In the genomic region with DNA sequence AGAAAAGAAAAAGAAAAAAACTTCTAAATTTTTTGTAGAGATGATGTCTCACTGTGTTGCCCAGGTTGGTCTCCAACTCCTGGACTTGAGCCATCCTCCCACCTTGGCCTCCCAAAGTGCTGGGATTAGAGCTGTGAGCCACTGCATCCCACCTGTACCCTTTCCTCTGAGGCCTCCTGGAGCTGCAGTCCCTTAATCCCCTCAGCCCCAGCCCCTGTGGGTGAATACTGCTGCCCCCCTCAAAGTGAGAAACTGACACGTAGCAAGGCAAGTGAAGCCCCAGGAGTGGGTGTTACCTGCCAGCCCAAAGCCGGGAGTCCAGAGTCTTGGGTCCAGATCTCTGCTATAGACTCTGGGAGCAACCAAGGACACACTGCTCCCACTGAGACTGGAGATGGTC, we compare ENCODE assay signal across 13 cellular contexts. TPM values are rescaled to one million over a fixed set of nuclear protein-coding genes. Genes with fewer than 3 reads are reported as not detected.
A peak's percentile ranks its signal among the peaks of the same experiment; 100 is the strongest.
DNase-seq lines count a peak whose midpoint lies in the region; ATAC-seq, FAIRE-seq and TF ChIP-seq lines count a peak whose summit lies in the region.
"Not testable (repeated sequence)": the region's sequence is repeated elsewhere in the genome, so short reads cannot be mapped to it uniquely, and the experiment has no call there.
"Had no signal": no experiment of that assay in that cellular context is flagged by ENCODE, and none has a peak within 500 bp of the region (broad histone marks: within the 10 kb centered on the region; RNA-seq: fewer than 3 reads in every experiment).

No MANE protein-coding gene starts in this region.

- not testable (repeated sequence) for H3K4me1 ChIP-seq in A549; mucosa of descending colon (ENCODE audit: low read depth)

- FAIRE-seq in A549 (lab: Jason Lieb, UNC), result not testable (repeated sequence)

- peak; percentile 3 to 10; a peak in 4 of 6 replicates for ATAC-seq in A549
- ATAC-seq in Right ventricle myocardium superior (ENCODE audit: poor library complexity), result peak; percentile 3
- peak; percentile 5 for ATAC-seq in left lobe of liver
- peak; percentile 23 for ATAC-seq in mucosa of descending colon
- ATAC-seq in stimulated activated effector memory CD8-positive, alpha-beta T cell treated with anti-CD3 and anti-CD28 coated beads, Interleukin-12 subunit alpha, Interleukin-12 subunit beta, amount 100 ng/mL, for 72 hours, result peak; percentile 15

- not testable (repeated sequence) for H3K4me1 Mint-ChIP-seq in stimulated activated effector memory CD8-positive, alpha-beta T cell treated with anti-CD3 and anti-CD28 coated beads, Interleukin-12 subunit alpha, Interleukin-12 subunit beta, amount 100 ng/mL, for 72 hours

- not testable (repeated sequence) for H3K9me3 Mint-ChIP-seq in stimulated activated effector memory CD8-positive, alpha-beta T cell treated with anti-CD3 and anti-CD28 coated beads, Interleukin-12 subunit alpha, Interleukin-12 subunit beta, amount 100 ng/mL, for 72 hours

- not testable (repeated sequence) for H3K36me3 ChIP-seq in mucosa of descending colon (ENCODE audit: low read depth)

- DNase-seq in A549 (ENCODE audit: low read depth in 1 of 2, low spot score in 1 of 2); mucosa of descending colon: not testable (repeated sequence)
- peak; percentile 32 for DNase-seq in activated CD4-positive, CD25-positive, alpha-beta regulatory T cell treated with anti-CD3 and anti-CD28 coated beads, Interleukin-2, amount 50 U/mL, for 72 hours
- DNase-seq in activated T-cell treated with anti-CD3 and anti-CD28 coated beads, Interleukin-2, amount 50 U/mL, for 48 hours, result peak; percentile 12 to 19
- DNase-seq in Right ventricle myocardium superior, result peak; percentile 17
- DNase-seq in left lobe of liver (ENCODE audit: low spot score), result peak; percentile 40
- DNase-seq in stimulated activated effector memory CD8-positive, alpha-beta T cell treated with anti-CD3 and anti-CD28 coated beads, Interleukin-12 subunit alpha, Interleukin-12 subunit beta, amount 100 ng/mL, for 72 hours (ENCODE audit: low spot score in 2 of 2), result peak in 1 of 2 donors; percentile 63
- peak; percentile 29 for DNase-seq in ureter (ENCODE audit: low spot score)

- not testable (repeated sequence) for H3K4me3 Mint-ChIP-seq in stimulated activated effector memory CD8-positive, alpha-beta T cell treated with anti-CD3 and anti-CD28 coated beads, Interleukin-12 subunit alpha, Interleukin-12 subunit beta, amount 100 ng/mL, for 72 hours

- H3K4me3 ChIP-seq in A549, mucosa of descending colon: not testable (repeated sequence)

- H3K27ac Mint-ChIP-seq in stimulated activated effector memory CD8-positive, alpha-beta T cell treated with anti-CD3 and anti-CD28 coated beads, Interleukin-12 subunit alpha, Interleukin-12 subunit beta, amount 100 ng/mL, for 72 hours, result not testable (repeated sequence)

- H3K36me3 Mint-ChIP-seq in stimulated activated effector memory CD8-positive, alpha-beta T cell treated with anti-CD3 and anti-CD28 coated beads, Interleukin-12 subunit alpha, Interleukin-12 subunit beta, amount 100 ng/mL, for 72 hours, result not testable (repeated sequence)

- not testable (repeated sequence) for H3K27ac ChIP-seq in A549

- POLR2A ChIA-PET in A549 (lab: Yijun Ruan, JAX), result not testable (repeated sequence)

- H3K9me3 ChIP-seq in A549, mucosa of descending colon: not testable (repeated sequence)

- CTCF ChIA-PET in A549 (lab: Yijun Ruan, JAX), result not testable (repeated sequence)

- 80% methylated on average over 1 of the region's 2 CpGs for WGBS in A549 (ENCODE audit: missing lambda C conversion rate)

- not testable (repeated sequence) for TF ChIP-seq CTCF in A549 (IDR thresholded peaks at IDR 0.05); mucosa of descending colon (IDR thresholded peaks at IDR 0.05)

- TF ChIP-seq EP300 in A549 (IDR thresholded peaks at IDR 0.05), result not testable (repeated sequence)

- not testable (repeated sequence) for TF ChIP-seq POLR2A in A549 (IDR thresholded peaks at IDR 0.05; ENCODE audit: low read length)

- TF ChIP-seq RAD21 in A549 (conservative IDR thresholded peaks at IDR 0.05 in 1 of 2, IDR thresholded peaks at IDR 0.05 in 1 of 2), result not testable (repeated sequence)

- H3K4me2 ChIP-seq in A549, result not testable (repeated sequence)

- intact Hi-C loops in Right ventricle myocardium superior (cut with DNase I); mucosa of descending colon (cut with DNase I, micrococcal nuclease): not testable (repeated sequence)

RNA-seq across cellular contexts. Expression of a gene that starts 7.2 kb away (rescaled TPM):
- polyA plus RNA-seq in A549 (2011; rRNA removed), result 0.83 and 0.93 TPM in 2 replicates
- 0.65 and 1.0 TPM in 2 replicates for polyA plus RNA-seq in A549 (2012; cell fraction: cytosol; rRNA removed)
- 3.7 and 4.5 TPM in 2 replicates for polyA plus RNA-seq in A549 (2012; cell fraction: nucleus; rRNA removed)
- polyA plus RNA-seq in A549 (2017; fragmentation: RNase III; extraction: RNeasy Plus Mini Kit Qiagen cat#74134 plus additional on column Dnase treatment), result 1.4 to 1.5 TPM (median 1.4 TPM) in 3 replicates
- 0.87 and 1.3 TPM in 2 replicates for polyA minus RNA-seq in A549 (2011; rRNA and poly(A)+ RNA removed)
- 9.3 TPM for total RNA-seq in Right ventricle myocardium superior
- total RNA-seq in left lobe of liver, result 2.9 TPM
- total RNA-seq in mucosa of descending colon, result 10 to 100 TPM in 2 of 3 donors, 1 to 10 TPM in 1; 8.0 to 30.8 (median 12.2) TPM
- total RNA-seq in ureter, result 10.9 TPM

RNA-seq across cellular contexts. Expression of a gene that starts 18.7 kb away (rescaled TPM):
- 1.4 and 1.7 TPM in 2 replicates for polyA plus RNA-seq in A549 (2011; rRNA removed)
- 4.9 and 6.1 TPM in 2 replicates for polyA plus RNA-seq in A549 (2012; cell fraction: cytosol; rRNA removed)
- 110 and 148 TPM in 2 replicates for polyA plus RNA-seq in A549 (2012; cell fraction: nucleus; rRNA removed)
- 3.3 to 3.9 TPM (median 3.7 TPM) in 3 replicates for polyA plus RNA-seq in A549 (2017; fragmentation: RNase III; extraction: RNeasy Plus Mini Kit Qiagen cat#74134 plus additional on column Dnase treatment)
- 2.1 and 3.9 TPM in 2 replicates for polyA minus RNA-seq in A549 (2011; rRNA and poly(A)+ RNA removed)
- total RNA-seq in Right ventricle myocardium superior, result 4.4 TPM
- 8.5 TPM for total RNA-seq in left lobe of liver
- total RNA-seq in mucosa of descending colon, result 10 to 100 TPM in 2 of 3 donors, 1 to 10 TPM in 1; 9.7 to 23.9 (median 18.7) TPM
- 132 TPM for total RNA-seq in ureter

RNA-seq across cellular contexts. Expression of a gene that starts 26.2 kb away (rescaled TPM):
- polyA plus RNA-seq in A549 (2011; rRNA removed), result 0.11 TPM in 1 of 2 replicates, not detected in the other
- polyA plus RNA-seq in A549 (2012; cell fraction: cytosol; rRNA removed), result not detected in 2 replicates
- not detected in 2 replicates for polyA plus RNA-seq in A549 (2012; cell fraction: nucleus; rRNA removed)
- not detected in 3 replicates for polyA plus RNA-seq in A549 (2017; fragmentation: RNase III; extraction: RNeasy Plus Mini Kit Qiagen cat#74134 plus additional on column Dnase treatment)
- polyA minus RNA-seq in A549 (2011; rRNA and poly(A)+ RNA removed), result not detected in 2 replicates
- not detected for total RNA-seq in Right ventricle myocardium superior
- total RNA-seq in left lobe of liver, result not detected
- not detected for total RNA-seq in mucosa of descending colon
- total RNA-seq in ureter, result 0.52 TPM
- total RNA-seq: Calu3, LHCN-M2, MCF 10A, OCI-LY7, Peyer's patch had no signal

RNA-seq across cellular contexts. Expression of a gene that starts 46.1 kb away (rescaled TPM):
- polyA plus RNA-seq in A549 (2011; rRNA removed), result 70.5 and 99.0 TPM in 2 replicates
- polyA plus RNA-seq in A549 (2012; cell fraction: cytosol; rRNA removed), result 189 and 192 TPM in 2 replicates
- polyA plus RNA-seq in A549 (2012; cell fraction: nucleus; rRNA removed), result 60.3 and 62.3 TPM in 2 replicates
- polyA plus RNA-seq in A549 (2017; fragmentation: RNase III; extraction: RNeasy Plus Mini Kit Qiagen cat#74134 plus additional on column Dnase treatment), result 101 to 107 TPM (median 104 TPM) in 3 replicates
- polyA minus RNA-seq in A549 (2011; rRNA and poly(A)+ RNA removed), result 25.1 and 34.7 TPM in 2 replicates
- total RNA-seq in Right ventricle myocardium superior, result 51.3 TPM
- 29.9 TPM for total RNA-seq in left lobe of liver
- 10 to 100 TPM; 44.0 to 59.3 (median 45.6) TPM for total RNA-seq in mucosa of descending colon
- 53.1 TPM for total RNA-seq in ureter

RNA-seq across cellular contexts. Expression of a gene that starts 47.6 kb away (rescaled TPM):
- polyA plus RNA-seq in A549 (2011; rRNA removed) (29.5 and 52.4 TPM in 2 replicates), A549 (2017; fragmentation: RNase III; extraction: RNeasy Plus Mini Kit Qiagen cat#74134 plus additional on column Dnase treatment) (22.2 to 33.4 TPM (median 25.5 TPM) in 3 replicates)
- 10.4 and 12.5 TPM in 2 replicates for polyA plus RNA-seq in A549 (2012; cell fraction: cytosol; rRNA removed)
- polyA plus RNA-seq in A549 (2012; cell fraction: nucleus; rRNA removed), result 35.7 and 35.9 TPM in 2 replicates
- polyA minus RNA-seq in A549 (2011; rRNA and poly(A)+ RNA removed), result 51.9 and 59.4 TPM in 2 replicates
- total RNA-seq in Right ventricle myocardium superior (12.0 TPM), left lobe of liver (15.1 TPM), mucosa of descending colon (10 to 100 TPM; 23.7 to 43.7 (median 27.5) TPM), ureter (64.3 TPM)
